1 cellular context compared by ENCODE assay signal in genomic region chr13:24745516-24745860, GRCh38.
TF ChIP-seq lines count a peak whose summit lies in the region.

No MANE protein-coding gene starts in this region.

TF ChIP-seq in GM23338, 12 proteins besides CTCF, POLR2A, EP300 and RAD21 (continued from another document):
- no peak for TF ChIP-seq EZH2phosphoT487 (IDR thresholded peaks at IDR 0.05; ENCODE audit: unreplicated experiment)
- no peak for TF ChIP-seq ZNF331 (CRISPR knock-in tag; IDR thresholded peaks at IDR 0.05; ENCODE audit: low read depth)
- TF ChIP-seq ZNF462 (CRISPR knock-in tag; IDR thresholded peaks at IDR 0.05): no peak
